In the genomic region with DNA sequence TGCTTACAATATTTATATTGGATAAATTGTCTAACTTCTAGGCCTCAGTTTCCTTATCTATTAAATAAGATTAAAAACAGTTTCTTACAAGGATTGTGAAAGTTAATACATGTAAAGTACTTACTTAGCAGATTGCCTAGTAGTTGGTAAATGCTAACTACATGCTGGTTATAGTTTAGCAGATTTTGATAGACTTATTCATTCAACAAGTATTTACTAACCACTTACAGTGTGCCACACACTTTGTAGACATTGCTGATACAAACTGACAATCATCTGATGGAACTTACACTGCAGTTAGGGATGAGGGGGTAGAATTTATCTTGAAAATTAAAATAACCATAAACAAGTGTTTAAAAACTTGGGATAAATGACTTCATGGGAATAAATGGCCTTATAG, we compare ENCODE assay signal across 24 cellular contexts.
"Had no signal": no experiment of that assay in that cellular context is flagged by ENCODE, and none has a peak within 500 bp of the region (broad histone marks: within the 10 kb centered on the region; RNA-seq: fewer than 3 reads in every experiment).

No MANE protein-coding gene starts in this region.

- H3K36me3 ChIP-seq: gastrocnemius medialis, lower lobe of right lung, neural progenitor cell, prostate gland, sigmoid colon, stomach, thyroid gland, vagina had no signal

- H3K27me3 ChIP-seq: dorsolateral prefrontal cortex, gastrocnemius medialis, neural progenitor cell, sigmoid colon, stomach, thyroid gland, vagina had no signal

- H3K27ac Mint-ChIP-seq: endodermal cell; natural killer cell treated with Interleukin-12 subunit alpha and Interleukin-12 subunit beta and Interleukin-15 and Interleukin-18, amount 100 ng/mL, for 72 hours; neural progenitor cell; stimulated activated effector memory CD8-positive, alpha-beta T cell treated with anti-CD3 and anti-CD28 coated beads, Interleukin-12 subunit alpha, Interleukin-12 subunit beta, amount 100 ng/mL, for 72 hours had no signal

- H3K4me3 ChIP-seq: dorsolateral prefrontal cortex, gastrocnemius medialis, lower lobe of right lung, neural progenitor cell, prostate gland, sigmoid colon, stomach, thyroid gland, vagina had no signal

- DNase-seq: dorsolateral prefrontal cortex; effector CD4-positive, alpha-beta T cell; endodermal cell; foreskin fibroblast; gastrocnemius medialis; head of caudate nucleus; kidney glomerular epithelial cell; left ventricle myocardium superior; lower lobe of right lung; right cardiac atrium; sigmoid colon; stimulated activated CD4-positive, alpha-beta T cell treated with anti-CD3 and anti-CD28 coated beads, Interleukin-2, amount 100 ng/mL, for 24 hours; stimulated activated CD4-positive, alpha-beta T cell treated with anti-CD3 and anti-CD28 coated beads, Interleukin-4, amount 100 ng/mL, for 24 hours; stimulated activated naive CD4-positive, alpha-beta T cell treated with Interleukin-2 at 50 U/mL for 16 hours; stomach; thyroid gland; trophoblast cell had no signal

- H3K9me3 ChIP-seq: gastrocnemius medialis, lower lobe of right lung, prostate gland, sigmoid colon, stomach, thyroid gland, vagina had no signal

- H3K27me3 Mint-ChIP-seq: natural killer cell treated with Interleukin-12 subunit alpha and Interleukin-12 subunit beta and Interleukin-15 and Interleukin-18, amount 100 ng/mL, for 72 hours had no signal

- H3K4me3 Mint-ChIP-seq: endodermal cell; natural killer cell treated with Interleukin-12 subunit alpha and Interleukin-12 subunit beta and Interleukin-15 and Interleukin-18, amount 100 ng/mL, for 72 hours; neural progenitor cell; stimulated activated effector memory CD8-positive, alpha-beta T cell treated with anti-CD3 and anti-CD28 coated beads, Interleukin-12 subunit alpha, Interleukin-12 subunit beta, amount 100 ng/mL, for 72 hours had no signal

- H3K9ac ChIP-seq: neural progenitor cell had no signal

- H3K4me1 ChIP-seq: neural progenitor cell, prostate gland had no signal

- H3K36me3 Mint-ChIP-seq: natural killer cell treated with Interleukin-12 subunit alpha and Interleukin-12 subunit beta and Interleukin-15 and Interleukin-18, amount 100 ng/mL, for 72 hours; stimulated activated effector memory CD8-positive, alpha-beta T cell treated with anti-CD3 and anti-CD28 coated beads, Interleukin-12 subunit alpha, Interleukin-12 subunit beta, amount 100 ng/mL, for 72 hours had no signal

- H3K9me3 Mint-ChIP-seq: endodermal cell; natural killer cell treated with Interleukin-12 subunit alpha and Interleukin-12 subunit beta and Interleukin-15 and Interleukin-18, amount 100 ng/mL, for 72 hours; neural progenitor cell; stimulated activated effector memory CD8-positive, alpha-beta T cell treated with anti-CD3 and anti-CD28 coated beads, Interleukin-12 subunit alpha, Interleukin-12 subunit beta, amount 100 ng/mL, for 72 hours had no signal

- ATAC-seq: esophagus mucosa; gastrocnemius medialis; left ventricle myocardium superior; lower lobe of right lung; natural killer cell treated with Interleukin-12 subunit alpha and Interleukin-12 subunit beta and Interleukin-15 and Interleukin-18, amount 100 ng/mL, for 72 hours; right cardiac atrium; stimulated activated effector memory CD8-positive, alpha-beta T cell treated with anti-CD3 and anti-CD28 coated beads, Interleukin-12 subunit alpha, Interleukin-12 subunit beta, amount 100 ng/mL, for 72 hours had no signal

- H3K27ac ChIP-seq: dorsolateral prefrontal cortex, epithelial cell of prostate, gastrocnemius medialis, lower lobe of right lung, neural progenitor cell, prostate gland, sigmoid colon, stomach, thyroid gland, vagina had no signal
